Comparison of ENCODE assay signal across 8 cellular contexts in the genomic region with DNA sequence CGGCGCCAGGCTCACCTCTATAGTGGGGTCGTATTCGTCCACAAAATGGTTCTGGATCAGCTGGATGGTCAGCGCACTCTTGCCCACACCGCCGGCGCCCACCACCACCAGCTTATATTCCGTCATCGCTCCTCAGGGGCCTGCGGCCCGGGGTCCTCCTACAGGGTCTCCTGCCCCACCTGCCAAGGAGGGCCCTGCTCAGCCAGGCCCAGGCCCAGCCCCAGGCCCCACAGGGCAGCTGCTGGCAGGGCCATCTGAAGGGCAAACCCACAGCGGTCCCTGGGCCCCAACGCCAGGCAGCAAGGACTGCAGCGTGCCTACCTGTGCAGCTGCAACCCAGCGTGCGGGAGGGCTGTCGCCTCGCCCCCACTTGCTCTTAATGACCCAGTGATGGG. TPM values are rescaled to one million over a fixed set of nuclear protein-coding genes. Genes with fewer than 3 reads are reported as not detected.
DNase-seq lines count a peak whose midpoint lies in the region; ATAC-seq and TF ChIP-seq lines count a peak whose summit lies in the region.

No MANE protein-coding gene starts in this region.

- H3K36me3 ChIP-seq in CD8-positive, alpha-beta memory T cell (ENCODE audit: insufficient read depth, low read length): no peaks in the 10 kb centered on the region
- peaks cover 19% of the 10 kb centered on the region for H3K36me3 ChIP-seq in SJSA1
- peaks cover 15% of the 10 kb centered on the region for H3K36me3 ChIP-seq in fibroblast of lung (ENCODE audit: control insufficient read depth, insufficient read depth, low read length)
- peaks cover 31 to 37% of the 10 kb centered on the region in 2 experiments for H3K36me3 ChIP-seq in trophoblast cell (ENCODE audit: control insufficient read depth in 1 of 2, insufficient read depth in 2 of 2, low read length in 2 of 2)

- ATAC-seq in HG02938 (IDR thresholded peaks at IDR 0.05; ENCODE audit: unreplicated experiment) (no peak), GM18502 (IDR thresholded peaks at IDR 0.05; ENCODE audit: poor library complexity, unreplicated experiment) (no peak)

- H4K20me1 ChIP-seq in fibroblast of lung (ENCODE audit: control insufficient read depth, extremely low read depth, insufficient read depth, low read length): no peaks in the 10 kb centered on the region

- H3K27me3 Mint-ChIP-seq in CD8-positive, alpha-beta memory T cell: peaks cover 0 to 4% of the 10 kb centered on the region in 2 donors

- no peak overlapping the region for H2BK5ac ChIP-seq in trophoblast cell (ENCODE audit: low read depth, low read length, poor library complexity)

- H2BK12ac ChIP-seq in trophoblast cell (ENCODE audit: low read length): no peak overlapping the region

- H3K79me2 ChIP-seq in fibroblast of lung (ENCODE audit: control insufficient read depth, insufficient read depth, low read length) (peaks cover 12% of the 10 kb centered on the region), trophoblast cell (ENCODE audit: control insufficient read depth, insufficient read depth, low read length, poor library complexity) (peaks cover 6% of the 10 kb centered on the region)

- H3K4ac ChIP-seq in trophoblast cell (ENCODE audit: low read depth, low read length): no peak overlapping the region

- H3K23ac ChIP-seq in trophoblast cell (ENCODE audit: low read length): no peak overlapping the region

- CTCF ChIA-PET in CD8-positive, alpha-beta memory T cell (lab: Charles Lee): interaction anchor here (0.6 to 0.8 kb wide), 2 partner anchors 12 to 21 kb away, joined by 3 read pairs; no protein-coding TSS in a partner anchor

- H3K4me1 ChIP-seq in CD8-positive, alpha-beta memory T cell (ENCODE audit: insufficient read depth, low read length): peaks cover 37% of the 10 kb centered on the region
- H3K4me1 ChIP-seq in SJSA1 (replicated peaks) (peaks cover 16% of the 10 kb centered on the region), fibroblast of lung (ENCODE audit: control insufficient read depth, extremely low read depth, insufficient read depth, low read length) (no peaks in the 10 kb centered on the region), trophoblast cell (ENCODE audit: control insufficient read depth in 1 of 2, insufficient read depth in 2 of 2, low read length in 2 of 2) (peaks cover 21 to 23% of the 10 kb centered on the region in 2 experiments)

- no peak overlapping the region for H2AK5ac ChIP-seq in trophoblast cell (ENCODE audit: low read length)

- peaks cover 3 to 32% (median 11%) of the 10 kb centered on the region in 3 donors for H3K4me1 Mint-ChIP-seq in CD8-positive, alpha-beta memory T cell

- WGBS in trophoblast cell (ENCODE audit: extremely low coverage, insufficient coverage, insufficient read length): no CpG with 5 or more reads among the region's 19 CpGs

- H3K79me1 ChIP-seq in trophoblast cell (ENCODE audit: low read length): peaks cover 15% of the 10 kb centered on the region

- no peak overlapping the region for H4K91ac ChIP-seq in trophoblast cell (ENCODE audit: low read depth, low read length)

- no peak overlapping the region for H3K14ac ChIP-seq in trophoblast cell (ENCODE audit: low read length)

- DNase-seq in CD8-positive, alpha-beta memory T cell: no peak
- DNase-seq in SJSA1 (ENCODE audit: low read depth in 1 of 2, low spot score in 2 of 2) (no peak), fibroblast of lung (ENCODE audit: low read depth in 2 of 2) (no peak), trophoblast cell (no peak), A172 (ENCODE audit: low spot score) (no peak), NOMO-1 treated with dmso at 0.1 percent for 144 hours (lab: John Stamatoyannopoulos, UW; ENCODE audit: unreplicated experiment) (no peak)

- peak overlapping the region; percentile 58 to 92 (median 70) for H3K4me3 Mint-ChIP-seq in CD8-positive, alpha-beta memory T cell

- peaks cover 0 to 18% (median 0%) of the 10 kb centered on the region in 3 donors for H3K36me3 Mint-ChIP-seq in CD8-positive, alpha-beta memory T cell

- no peaks in the 10 kb centered on the region for H3K27me3 ChIP-seq in CD8-positive, alpha-beta memory T cell (ENCODE audit: insufficient read depth, low read length, poor library complexity, severe bottlenecking)
- no peaks in the 10 kb centered on the region for H3K27me3 ChIP-seq in SJSA1 (replicated peaks)
- no peaks in the 10 kb centered on the region for H3K27me3 ChIP-seq in fibroblast of lung (ENCODE audit: control insufficient read depth, insufficient read depth, low read length)
- peaks cover 12% of the 10 kb centered on the region for H3K27me3 ChIP-seq in trophoblast cell (ENCODE audit: insufficient read depth, low read length)

- H3K27ac ChIP-seq in CD8-positive, alpha-beta memory T cell (ENCODE audit: low read depth, low read length): peak overlapping the region; percentile 65
- H3K27ac ChIP-seq in SJSA1 (no peak overlapping the region), fibroblast of lung (ENCODE audit: insufficient read depth, low read length) (peak overlapping the region; percentile 61), trophoblast cell (ENCODE audit: low read depth, low read length) (no peak overlapping the region)

- H2BK120ac ChIP-seq in trophoblast cell (ENCODE audit: insufficient read depth, low read length, poor library complexity): no peak overlapping the region

- POLR2A ChIA-PET in CD8-positive, alpha-beta memory T cell (lab: Charles Lee): no interaction called here

- H4K12ac ChIP-seq in trophoblast cell (ENCODE audit: low read depth, low read length): no peak overlapping the region

- H2AFZ ChIP-seq in fibroblast of lung (ENCODE audit: low read length) (no peak overlapping the region), trophoblast cell (ENCODE audit: insufficient read depth, low read length, poor library complexity) (no peak overlapping the region)

- H3K4me3 ChIP-seq in CD8-positive, alpha-beta memory T cell (ENCODE audit: low read length): peak overlapping the region; percentile 64
- H3K4me3 ChIP-seq in SJSA1 (peak overlapping the region; percentile 57), fibroblast of lung (replicated peaks in 1 of 4; ENCODE audit: control extremely low read depth in 1 of 4, insufficient read depth in 1 of 4, low read depth in 3 of 4, low read length in 4 of 4) (peak overlapping the region; percentile 63 to 89 (median 82)), trophoblast cell (ENCODE audit: low read depth, low read length) (peak overlapping the region; percentile 83)

- TF ChIP-seq CTCF in fibroblast of lung (conservative IDR thresholded peaks at IDR 0.05 in 1 of 2, IDR thresholded peaks at IDR 0.05 in 1 of 2; ENCODE audit: low read depth in 1 of 2, low read length in 2 of 2): no peak

- H3K9ac ChIP-seq in fibroblast of lung (ENCODE audit: insufficient read depth, low read length): peak overlapping the region; percentile 69
- H3K9ac ChIP-seq in trophoblast cell (ENCODE audit: low read length): peak overlapping the region; percentile 90

- no peak overlapping the region for H3K18ac ChIP-seq in trophoblast cell (ENCODE audit: low read length)

- H3K27ac Mint-ChIP-seq in CD8-positive, alpha-beta memory T cell: peak overlapping the region in 1 of 8 donors; percentile 74

- no peaks in the 10 kb centered on the region for H3K9me3 ChIP-seq in CD8-positive, alpha-beta memory T cell (ENCODE audit: low read length)
- no peaks in the 10 kb centered on the region; the same call in 1 of the 2 replicates for H3K9me3 ChIP-seq in SJSA1 (replicated peaks)
- H3K9me3 ChIP-seq in fibroblast of lung (ENCODE audit: control insufficient read depth, insufficient read depth, low read depth, low read length): no peaks in the 10 kb centered on the region
- H3K9me3 ChIP-seq in trophoblast cell (ENCODE audit: insufficient read depth, low read depth, low read length): peaks cover 3% of the 10 kb centered on the region

- H3K4me2 ChIP-seq in fibroblast of lung (ENCODE audit: extremely low read depth, insufficient read depth, low read length) (peak overlapping the region; percentile 94), trophoblast cell (ENCODE audit: low read length) (peak overlapping the region; percentile 76)

- H3K9me3 Mint-ChIP-seq in CD8-positive, alpha-beta memory T cell: no peaks in the 10 kb centered on the region

- no peak overlapping the region for H4K8ac ChIP-seq in trophoblast cell (ENCODE audit: low read depth, low read length)

RNA-seq across cellular contexts. Expression of gene HRAS, which starts 1.2 kb away (rescaled TPM):
- 10 to 100 TPM; 86.9 to 91.5 TPM for total RNA-seq in CD8-positive, alpha-beta memory T cell
- polyA plus RNA-seq in CD8-positive, alpha-beta memory T cell: 22.5 TPM
- total RNA-seq in SJSA1 (2014; rRNA removed; shearing (Covaris generic)): 47.3 and 52.3 TPM in 2 replicates
- total RNA-seq in fibroblast of lung: 46.7 and 58.5 TPM in 2 replicates
- polyA plus RNA-seq in fibroblast of lung: 51.7 and 69.3 TPM in 2 replicates
- polyA plus RNA-seq in fibroblast of lung (2012): 88.2 and 141 TPM in 2 replicates
- 120 and 182 TPM in 2 replicates for polyA minus RNA-seq in fibroblast of lung (ENCODE audit: low replicate concordance)
- 39.2 and 40.8 TPM in 2 replicates for polyA plus RNA-seq in trophoblast cell (2013)
- total RNA-seq in A172 (2014; rRNA removed; shearing (Covaris generic)): 74.6 and 99.9 TPM in 2 replicates

RNA-seq across cellular contexts. Expression of gene LRRC56, which starts 3.1 kb away (rescaled TPM):
- total RNA-seq in CD8-positive, alpha-beta memory T cell: 1 to 10 TPM; 1.8 to 2.1 TPM
- 0.81 TPM for polyA plus RNA-seq in CD8-positive, alpha-beta memory T cell
- 0.05 TPM in 1 of 2 replicates, not detected in the other for total RNA-seq in SJSA1 (2014; rRNA removed; shearing (Covaris generic))
- total RNA-seq in fibroblast of lung: 0.77 and 1.3 TPM in 2 replicates
- 0.26 and 0.28 TPM in 2 replicates for polyA plus RNA-seq in fibroblast of lung
- 0.80 and 0.87 TPM in 2 replicates for polyA plus RNA-seq in fibroblast of lung (2012)
- polyA minus RNA-seq in fibroblast of lung (ENCODE audit: low replicate concordance): 0.19 and 0.98 TPM in 2 replicates
- polyA plus RNA-seq in trophoblast cell (2013): 0.22 and 0.40 TPM in 2 replicates
- not detected in 2 replicates for total RNA-seq in A172 (2014; rRNA removed; shearing (Covaris generic))

RNA-seq across cellular contexts. Expression of gene LMNTD2, which starts 26.3 kb away (rescaled TPM):
- total RNA-seq in CD8-positive, alpha-beta memory T cell: 1 to 10 TPM; 1.2 to 2.4 TPM
- polyA plus RNA-seq in CD8-positive, alpha-beta memory T cell: 1.1 TPM
- 0.18 TPM in 1 of 2 replicates, not detected in the other for total RNA-seq in SJSA1 (2014; rRNA removed; shearing (Covaris generic))
- 0.17 and 0.26 TPM in 2 replicates for total RNA-seq in fibroblast of lung
- polyA plus RNA-seq in fibroblast of lung: 0.05 and 0.08 TPM in 2 replicates
- polyA plus RNA-seq in fibroblast of lung (2012): 0.12 and 0.45 TPM in 2 replicates
- polyA minus RNA-seq in fibroblast of lung (ENCODE audit: low replicate concordance): not detected in 2 replicates
- 2.2 and 2.6 TPM in 2 replicates for polyA plus RNA-seq in trophoblast cell (2013)
- 2.4 and 4.4 TPM in 2 replicates for total RNA-seq in A172 (2014; rRNA removed; shearing (Covaris generic))

RNA-seq across cellular contexts. Expression of gene RASSF7, which starts 26.6 kb away (rescaled TPM):
- 10 to 100 TPM; 20.4 to 20.7 TPM for total RNA-seq in CD8-positive, alpha-beta memory T cell
- 39.7 TPM for polyA plus RNA-seq in CD8-positive, alpha-beta memory T cell
- 13.8 and 16.4 TPM in 2 replicates for total RNA-seq in SJSA1 (2014; rRNA removed; shearing (Covaris generic))
- 1.5 and 2.8 TPM in 2 replicates for total RNA-seq in fibroblast of lung
- polyA plus RNA-seq in fibroblast of lung: 1.4 and 1.6 TPM in 2 replicates
- 2.4 and 3.6 TPM in 2 replicates for polyA plus RNA-seq in fibroblast of lung (2012)
- 0.47 TPM in 1 of 2 replicates, not detected in the other for polyA minus RNA-seq in fibroblast of lung (ENCODE audit: low replicate concordance)
- 41.3 and 45.5 TPM in 2 replicates for polyA plus RNA-seq in trophoblast cell (2013)
- total RNA-seq in A172 (2014; rRNA removed; shearing (Covaris generic)): 24.9 and 43.9 TPM in 2 replicates

RNA-seq across cellular contexts. Expression of gene RNH1, which starts 27.2 kb away (rescaled TPM):
- total RNA-seq in CD8-positive, alpha-beta memory T cell: 100 to 1,000 TPM; 118 to 125 TPM
- polyA plus RNA-seq in CD8-positive, alpha-beta memory T cell: 183 TPM
- total RNA-seq in SJSA1 (2014; rRNA removed; shearing (Covaris generic)): 121 and 137 TPM in 2 replicates
- 502 and 561 TPM in 2 replicates for total RNA-seq in fibroblast of lung
- 102 and 140 TPM in 2 replicates for polyA plus RNA-seq in fibroblast of lung
- polyA plus RNA-seq in fibroblast of lung (2012): 252 and 382 TPM in 2 replicates
- 231 and 305 TPM in 2 replicates for polyA minus RNA-seq in fibroblast of lung (ENCODE audit: low replicate concordance)
- 79.1 and 82.8 TPM in 2 replicates for polyA plus RNA-seq in trophoblast cell (2013)
- 299 and 316 TPM in 2 replicates for total RNA-seq in A172 (2014; rRNA removed; shearing (Covaris generic))

Comparison
In these comparisons a context has a peak if more than half of its experiments do, and no peak if none do; other contexts are left out.
1. H3K27ac ChIP-seq: peak in CD8-positive, alpha-beta memory T cell (single experiment) and fibroblast of lung (single experiment); none in SJSA1 (single experiment) and trophoblast cell (single experiment).
2. Peak in every context shown above with its lines, with median percentiles within 50 percentile points of each other: H3K4me3 ChIP-seq.